In the genomic region with DNA sequence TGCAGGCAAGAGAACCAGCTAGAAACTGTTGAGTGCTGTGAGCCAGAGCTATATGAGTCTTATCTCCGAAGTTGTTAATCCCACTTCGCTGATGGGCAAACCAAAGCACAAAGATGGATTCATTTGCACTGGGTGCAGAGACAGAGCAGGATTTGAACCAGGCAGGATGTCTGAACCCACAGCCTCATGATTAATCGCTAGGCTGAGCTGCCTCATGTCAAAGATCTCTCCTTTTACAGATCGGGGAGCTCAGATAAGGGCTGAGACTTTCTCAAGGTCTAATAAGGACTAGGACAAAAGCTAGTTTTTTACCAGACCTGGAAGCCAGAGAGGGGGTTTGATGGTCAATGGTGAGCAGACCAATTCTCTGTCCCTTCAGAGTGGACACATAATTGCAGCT, we compare ENCODE assay signal across 17 cellular contexts. TPM values are rescaled to one million over a fixed set of nuclear protein-coding genes. Genes with fewer than 3 reads are reported as not detected.
A peak's percentile ranks its signal among the peaks of the same experiment; 100 is the strongest.
DNase-seq lines count a peak whose midpoint lies in the region; ATAC-seq, FAIRE-seq and TF ChIP-seq lines count a peak whose summit lies in the region.
"Had no signal": no experiment of that assay in that cellular context is flagged by ENCODE, and none has a peak within 500 bp of the region (broad histone marks: within the 10 kb centered on the region; RNA-seq: fewer than 3 reads in every experiment).

No MANE protein-coding gene starts in this region.

- H2AK5ac ChIP-seq in trophoblast cell (ENCODE audit: low read length): no peak overlapping the region

- H3K4me3 Mint-ChIP-seq in neural progenitor cell: no peak overlapping the region
- H3K4me3 Mint-ChIP-seq: CD14-positive monocyte; CD4-positive, alpha-beta T cell; CD8-positive, alpha-beta memory T cell had no signal

- H3K4ac ChIP-seq in trophoblast cell (ENCODE audit: low read depth, low read length): no peak overlapping the region

- no peak overlapping the region for H2BK120ac ChIP-seq in trophoblast cell (ENCODE audit: insufficient read depth, low read length, poor library complexity)

- H2BK5ac ChIP-seq in trophoblast cell (ENCODE audit: low read depth, low read length, poor library complexity): no peak overlapping the region

- H3K27me3 ChIP-seq in DND-41 (ENCODE audit: insufficient read depth, low read length, poor library complexity): no peaks in the 10 kb centered on the region
- H3K27me3 ChIP-seq in trophoblast cell (ENCODE audit: insufficient read depth, low read length): no peaks in the 10 kb centered on the region
- peaks cover 13% of the 10 kb centered on the region for H3K27me3 ChIP-seq in neural progenitor cell
- peaks cover 0 to 4% of the 10 kb centered on the region in 2 donors for H3K27me3 ChIP-seq in small intestine (ENCODE audit: control insufficient read depth in 2 of 2, insufficient read depth in 2 of 2, low read length in 2 of 2)

- H3K9ac ChIP-seq in DND-41 (ENCODE audit: low read depth, low read length) (no peak overlapping the region), trophoblast cell (ENCODE audit: low read length) (peak overlapping the region; percentile 52), neural progenitor cell (no peak overlapping the region)
- H3K9ac ChIP-seq: GM23248 had no signal

- no peak overlapping the region for H3K4me2 ChIP-seq in DND-41 (ENCODE audit: insufficient read depth, low read length)
- H3K4me2 ChIP-seq in trophoblast cell (ENCODE audit: low read length): no peak overlapping the region
- no peak overlapping the region for H3K4me2 ChIP-seq in neural progenitor cell

- H4K91ac ChIP-seq in trophoblast cell (ENCODE audit: low read depth, low read length): no peak overlapping the region

- peaks cover 5% of the 10 kb centered on the region for H3K27me3 Mint-ChIP-seq in neural progenitor cell (ENCODE audit: insufficient read depth, low read depth)

- H3K23ac ChIP-seq in trophoblast cell (ENCODE audit: low read length): no peak overlapping the region

- peaks cover 2% of the 10 kb centered on the region for H3K9me3 Mint-ChIP-seq in neural progenitor cell
- H3K9me3 Mint-ChIP-seq: CD4-positive, alpha-beta T cell; CD8-positive, alpha-beta memory T cell had no signal

- DNase-seq in DND-41: peak; percentile 33
- DNase-seq in SK-MEL-5 (ENCODE audit: low read depth, low spot score): peak; percentile 35
- no peak for DNase-seq in trophoblast cell
- no peak for DNase-seq in neural progenitor cell (ENCODE audit: low spot score)
- DNase-seq in NCI-H524 treated with DMSO at 0.1 percent for 48 hours (lab: John Stamatoyannopoulos, UW): no peak
- DNase-seq in small intestine: no peak
- DNase-seq: CD4-positive, alpha-beta T cell; CD8-positive, alpha-beta memory T cell; DMS 273 treated with DMSO at 0.1 percent for 48 hours; DMS79; GM23248; H7; HCEC 1CT had no signal

- H4K20me1 ChIP-seq in DND-41 (ENCODE audit: insufficient read depth, low read length) (no peaks in the 10 kb centered on the region), neural progenitor cell (ENCODE audit: low read depth) (no peaks in the 10 kb centered on the region)

- H4K8ac ChIP-seq in trophoblast cell (ENCODE audit: low read depth, low read length): no peak overlapping the region

- peak; percentile 71 for ATAC-seq in DND-41 (ENCODE audit: insufficient read depth, low read depth)

- H3K36me3 ChIP-seq in DND-41 (ENCODE audit: insufficient read depth, low read length) (no peaks in the 10 kb centered on the region), trophoblast cell (ENCODE audit: control insufficient read depth in 1 of 2, insufficient read depth in 2 of 2, low read length in 2 of 2) (no peaks in the 10 kb centered on the region), neural progenitor cell (no peaks in the 10 kb centered on the region), small intestine (ENCODE audit: control insufficient read depth in 2 of 2, insufficient read depth in 2 of 2, low read length in 2 of 2) (no peaks in the 10 kb centered on the region)

- no peak for FAIRE-seq in small intestine (lab: Jason Lieb, UNC)
- FAIRE-seq: D721Med, GM19239, H1 had no signal

- in situ Hi-C loops in SK-MEL-5 (cut with HindIII; ENCODE audit: low pct_unique_long_range_greater_than_20kb, low sequenced_read_pairs): no loop called here

- H3K18ac ChIP-seq in trophoblast cell (ENCODE audit: low read length): no peak overlapping the region

- H3K4me1 Mint-ChIP-seq in neural progenitor cell: no peaks in the 10 kb centered on the region
- H3K4me1 Mint-ChIP-seq: CD8-positive, alpha-beta memory T cell had no signal

- no peak overlapping the region for H3K14ac ChIP-seq in trophoblast cell (ENCODE audit: low read length)

- H3K4me3 ChIP-seq in DND-41 (ENCODE audit: low read depth in 1 of 2, low read length in 2 of 2): no peak overlapping the region
- H3K4me3 ChIP-seq in trophoblast cell (ENCODE audit: low read depth, low read length): no peak overlapping the region
- no peak overlapping the region for H3K4me3 ChIP-seq in neural progenitor cell
- no peak overlapping the region for H3K4me3 ChIP-seq in small intestine (ENCODE audit: low read depth in 1 of 2, low read length in 2 of 2)
- H3K4me3 ChIP-seq: GM23248 had no signal

- H3K27ac Mint-ChIP-seq in neural progenitor cell: no peak overlapping the region
- H3K27ac Mint-ChIP-seq: CD14-positive monocyte; CD4-positive, alpha-beta T cell; CD8-positive, alpha-beta memory T cell had no signal

- TF ChIP-seq CTCF in DND-41 (IDR thresholded peaks at IDR 0.05; ENCODE audit: borderline replicate concordance, extremely low read depth, low read length, poor library complexity, severe bottlenecking) (no peak), neural progenitor cell (IDR thresholded peaks at IDR 0.05) (no peak)

- no peak overlapping the region for H2AFZ ChIP-seq in DND-41 (ENCODE audit: low read depth, low read length)
- no peak overlapping the region for H2AFZ ChIP-seq in trophoblast cell (ENCODE audit: insufficient read depth, low read length, poor library complexity)
- no peak overlapping the region for H2AFZ ChIP-seq in neural progenitor cell (replicated peaks)
- H2AFZ ChIP-seq: GM23248 had no signal

- H3K27ac ChIP-seq in DND-41 (ENCODE audit: low read length): no peak overlapping the region
- no peak overlapping the region for H3K27ac ChIP-seq in trophoblast cell (ENCODE audit: low read depth, low read length)
- no peak overlapping the region for H3K27ac ChIP-seq in neural progenitor cell
- no peak overlapping the region for H3K27ac ChIP-seq in small intestine (ENCODE audit: low read depth in 1 of 2, low read length in 1 of 2)
- H3K27ac ChIP-seq: GM23248 had no signal

- no CpG with 5 or more reads among the region's 4 CpGs for WGBS in trophoblast cell (ENCODE audit: extremely low coverage, insufficient coverage, insufficient read length)
- 51 to 67% (median 57%) methylated on average over 4 of the region's 4 CpGs for WGBS in small intestine, 3 donors

- no peaks in the 10 kb centered on the region for H3F3A ChIP-seq in neural progenitor cell (ENCODE audit: low read depth)

- H2BK12ac ChIP-seq in trophoblast cell (ENCODE audit: low read length): no peak overlapping the region

- H3K79me1 ChIP-seq in trophoblast cell (ENCODE audit: low read length): no peaks in the 10 kb centered on the region

- H3K4me1 ChIP-seq in DND-41 (ENCODE audit: insufficient read depth, low read length) (peaks cover 26% of the 10 kb centered on the region), trophoblast cell (ENCODE audit: control insufficient read depth in 1 of 2, insufficient read depth in 2 of 2, low read length in 2 of 2) (no peaks in the 10 kb centered on the region), neural progenitor cell (no peaks in the 10 kb centered on the region), small intestine (ENCODE audit: control insufficient read depth in 2 of 2, insufficient read depth in 1 of 2, low read depth in 1 of 2, low read length in 1 of 2) (no peaks in the 10 kb centered on the region)

- no peaks in the 10 kb centered on the region for H3K36me3 Mint-ChIP-seq in neural progenitor cell
- H3K36me3 Mint-ChIP-seq: CD14-positive monocyte; CD8-positive, alpha-beta memory T cell had no signal

- H3K9me3 ChIP-seq in DND-41 (ENCODE audit: insufficient read depth, low read length, severe bottlenecking): no peaks in the 10 kb centered on the region
- H3K9me3 ChIP-seq in trophoblast cell (ENCODE audit: insufficient read depth, low read depth, low read length): no peaks in the 10 kb centered on the region
- no peaks in the 10 kb centered on the region for H3K9me3 ChIP-seq in neural progenitor cell (ENCODE audit: low read depth)
- no peaks in the 10 kb centered on the region for H3K9me3 ChIP-seq in small intestine (ENCODE audit: control insufficient read depth, low read depth)

- H4K12ac ChIP-seq in trophoblast cell (ENCODE audit: low read depth, low read length): no peak overlapping the region

- H3K79me2 ChIP-seq in DND-41 (ENCODE audit: insufficient read depth, low read length): no peaks in the 10 kb centered on the region
- no peaks in the 10 kb centered on the region for H3K79me2 ChIP-seq in trophoblast cell (ENCODE audit: control insufficient read depth, insufficient read depth, low read length, poor library complexity)
- H3K79me2 ChIP-seq in neural progenitor cell (ENCODE audit: low read depth): no peaks in the 10 kb centered on the region

RNA-seq across cellular contexts. Expression of a gene that starts 51.5 kb away (rescaled TPM):
- 10.4 and 12.8 TPM in 2 replicates for total RNA-seq in SK-MEL-5 (2014; rRNA removed; shearing (Covaris generic))
- 13.6 and 14.0 TPM in 2 replicates for polyA plus RNA-seq in SK-MEL-5 (2015; cell fraction: cytosol; rRNA removed)
- 7.6 and 13.6 TPM in 2 replicates for polyA plus RNA-seq in SK-MEL-5 (2015; cell fraction: nucleus; rRNA removed)
- 6.2 and 6.5 TPM in 2 replicates for polyA plus RNA-seq in trophoblast cell (2013)
- 11.4 and 13.4 TPM in 2 replicates for total RNA-seq in neural progenitor cell (ENCODE audit: low replicate concordance)
- polyA plus RNA-seq in small intestine: 1 to 10 TPM; 1.3 to 6.7 (median 1.4) TPM

RNA-seq across cellular contexts. Expression of a gene that starts 56.2 kb away (rescaled TPM):
- 0.05 TPM in 1 of 2 replicates, not detected in the other for total RNA-seq in SK-MEL-5 (2014; rRNA removed; shearing (Covaris generic))
- polyA plus RNA-seq in SK-MEL-5 (2015; cell fraction: cytosol; rRNA removed): 0.02 and 0.22 TPM in 2 replicates
- polyA plus RNA-seq in SK-MEL-5 (2015; cell fraction: nucleus; rRNA removed): 0.09 TPM in 1 of 2 replicates, not detected in the other
- 7.0 and 7.3 TPM in 2 replicates for polyA plus RNA-seq in trophoblast cell (2013)
- total RNA-seq in neural progenitor cell (ENCODE audit: low replicate concordance): 14.6 and 18.8 TPM in 2 replicates
- 10 to 100 TPM in 1 of 3 donors, 1 to 10 TPM in 1, under 1 TPM in 1; 0.67 to 19.3 (median 8.4) TPM for polyA plus RNA-seq in small intestine
- polyA plus RNA-seq: CD14-positive monocyte had no signal

Comparison
In these comparisons a context has a peak if more than half of its experiments do, and no peak if none do; other contexts are left out.
1. DNase-seq: peak in DND-41 (single experiment) and SK-MEL-5 (single experiment); none in trophoblast cell (0 of 2), neural progenitor cell (single experiment), NCI-H524 treated with DMSO at 0.1 percent for 48 hours (single experiment) and small intestine (single experiment).
2. RNA of a gene that starts 56.2 kb away (total RNA-seq): 14.6 to 18.8 TPM in neural progenitor cell; 0.05 TPM in SK-MEL-5; every median in the first group is over 10 times any median in the second.